Comparison of ENCODE assay signal across 15 cellular contexts in the genomic region with DNA sequence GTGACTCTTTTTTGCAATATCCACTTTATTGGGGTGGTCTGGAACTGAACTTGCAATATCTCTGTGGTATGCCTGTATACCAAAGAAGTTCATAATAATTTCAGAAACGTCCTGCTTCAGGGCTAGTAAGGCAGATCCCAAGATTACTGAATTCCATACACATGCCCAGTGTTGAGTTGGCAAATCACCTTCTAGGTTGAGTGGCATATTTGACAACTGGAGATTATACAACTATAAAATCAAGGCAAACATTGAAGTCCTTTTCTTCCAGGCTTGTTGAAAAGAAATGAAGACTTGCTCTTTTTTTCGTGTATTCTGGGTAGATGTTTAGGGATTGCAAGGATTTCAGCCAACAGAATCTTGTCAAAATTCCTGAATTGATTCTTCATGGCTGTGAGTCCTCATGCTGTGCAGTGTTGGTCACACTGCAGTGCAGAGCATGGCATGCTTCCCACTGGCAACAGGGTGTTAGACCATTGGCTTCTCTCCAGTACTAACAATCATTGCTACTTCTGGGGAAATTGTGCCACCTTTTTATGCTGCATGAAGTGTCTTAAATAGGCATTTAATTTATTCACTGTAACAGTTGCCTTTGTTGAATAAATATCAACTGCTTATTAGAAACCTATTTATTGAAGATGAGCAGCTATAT.
A peak's percentile ranks its signal among the peaks of the same experiment; 100 is the strongest.
DNase-seq lines count a peak whose midpoint lies in the region; ATAC-seq, FAIRE-seq and TF ChIP-seq lines count a peak whose summit lies in the region.
"Had no signal": no experiment of that assay in that cellular context is flagged by ENCODE, and none has a peak within 500 bp of the region (broad histone marks: within the 10 kb centered on the region; RNA-seq: fewer than 3 reads in every experiment).

No MANE protein-coding gene starts in this region.

- H3K4ac ChIP-seq in H9 (ENCODE audit: low read depth, low read length) (no peak overlapping the region), H1 (replicated peaks; ENCODE audit: insufficient read length, low read depth, low read length) (no peak overlapping the region)

- WGBS in H9 (ENCODE audit: extremely low coverage, insufficient read length, low lambda C conversion rate) = no CpG with 5 or more reads among the region's 2 CpGs
- 88% methylated on average over 2 of the region's 2 CpGs; no CpG with 5 or more reads in 1 of the 2 experiments for WGBS in H1 (ENCODE audit: extremely low coverage in 1 of 2, insufficient coverage in 1 of 2, insufficient read length in 1 of 2, insufficient replicate concordance in 2 of 2, low coverage in 1 of 2, low lambda C conversion rate in 2 of 2, missing lambda C conversion rate in 1 of 2), 2 experiments
- 9 to 10% methylated on average over 2 of the region's 2 CpGs for WGBS in pancreas, 2 donors

- H3K14ac ChIP-seq in H9 (ENCODE audit: insufficient read depth, low read length) = no peak overlapping the region
- H3K14ac ChIP-seq in H1 (ENCODE audit: insufficient read length) = no peak overlapping the region

- H4K20me1 ChIP-seq in H9 (ENCODE audit: control insufficient read depth, insufficient read depth, insufficient read length) (no peaks in the 10 kb centered on the region), H1 (replicated peaks in 1 of 2; ENCODE audit: control insufficient read depth in 1 of 2, insufficient read depth in 2 of 2, low read length in 2 of 2) (no peaks in the 10 kb centered on the region)

- H3K27me3 ChIP-seq in H9 (ENCODE audit: insufficient read depth, low read length) = no peaks in the 10 kb centered on the region
- no peaks in the 10 kb centered on the region for H3K27me3 ChIP-seq in H1 (replicated peaks in 1 of 4; ENCODE audit: control insufficient read depth in 3 of 4, extremely low read depth in 1 of 4, insufficient read depth in 3 of 4, low read length in 3 of 4)
- no peaks in the 10 kb centered on the region for H3K27me3 ChIP-seq in pancreas
- H3K27me3 ChIP-seq: foreskin keratinocyte had no signal

- H3K27me3 Mint-ChIP-seq in H9 (ENCODE audit: low read depth) = no peaks in the 10 kb centered on the region
- H3K27me3 Mint-ChIP-seq in endothelial cell (ENCODE audit: unreplicated experiment) = no peaks in the 10 kb centered on the region
- H3K27me3 Mint-ChIP-seq: naive thymus-derived CD8-positive, alpha-beta T cell had no signal

- no peak for DNase-seq in H9
- DNase-seq in NCI-H446 (lab: John Stamatoyannopoulos, UW) = peak; percentile 62 to 91
- DNase-seq in H1 (ENCODE audit: low read depth in 1 of 2, low spot score in 2 of 2) = no peak
- DNase-seq in pancreas = peak in 3 of 6 donors; percentile 15 to 54 (median 42)
- DNase-seq in occipital lobe (lab: John Stamatoyannopoulos, UW) = no peak
- no peak for DNase-seq in activated CD4-positive, CD25-positive, alpha-beta regulatory T cell treated with anti-CD3 and anti-CD28 coated beads, Interleukin-2, amount 50 U/mL, for 72 hours
- DNase-seq in LoVo (ENCODE audit: low spot score) = no peak
- DNase-seq in endothelial cell (ENCODE audit: low spot score) = no peak
- DNase-seq: activated naive CD4-positive, alpha-beta T cell; foreskin keratinocyte; naive thymus-derived CD8-positive, alpha-beta T cell had no signal

- no peak overlapping the region for H4K5ac ChIP-seq in H9 (ENCODE audit: insufficient read length, low read depth, low read length)
- H4K5ac ChIP-seq in H1 (ENCODE audit: insufficient read length, low read depth, low read length) = no peak overlapping the region

- H3K4me3 ChIP-seq in H1 (ENCODE audit: extremely low read depth in 1 of 4, insufficient read depth in 2 of 4, low read depth in 3 of 4, low read length in 4 of 4) = no peak overlapping the region
- no peak overlapping the region for H3K4me3 ChIP-seq in pancreas
- H3K4me3 ChIP-seq: smooth muscle cell had no signal

- H3K27ac ChIP-seq in H9 (ENCODE audit: insufficient read length, low read depth, low read length) = no peak overlapping the region
- no peak overlapping the region for H3K27ac ChIP-seq in H1 (ENCODE audit: low read depth, low read length)
- no peak overlapping the region for H3K27ac ChIP-seq in pancreas
- H3K27ac ChIP-seq: foreskin keratinocyte had no signal

- no peaks in the 10 kb centered on the region for H3K9me3 Mint-ChIP-seq in H9
- no peaks in the 10 kb centered on the region for H3K9me3 Mint-ChIP-seq in endothelial cell (ENCODE audit: unreplicated experiment)
- H3K9me3 Mint-ChIP-seq: T-helper 2 cell treated with Interferon-gamma antibody and Interleukin-4, amounts not matched to agents 5 μg/mL and 100 μg/mL, for 36 hours had no signal

- no peaks in the 10 kb centered on the region for H3K79me1 ChIP-seq in H9 (ENCODE audit: insufficient read depth, low read depth, low read length, poor library complexity, severe bottlenecking)
- H3K79me1 ChIP-seq in H1 (ENCODE audit: low read depth, low read length) = no peaks in the 10 kb centered on the region

- H2BK15ac ChIP-seq in H9 (ENCODE audit: low read depth, low read length) = no peak overlapping the region
- H2BK15ac ChIP-seq in H1 (ENCODE audit: low read length) = no peak overlapping the region

- H3K4me2 ChIP-seq in H9 (ENCODE audit: insufficient read depth, insufficient read length, low read length) (no peak overlapping the region), H1 (ENCODE audit: insufficient read depth in 1 of 2, low read depth in 2 of 2, low read length in 2 of 2) (no peak overlapping the region)
- H3K4me2 ChIP-seq: smooth muscle cell had no signal

- no peak for TF ChIP-seq EP300 in H1 (IDR thresholded peaks at IDR 0.05; ENCODE audit: borderline replicate concordance in 1 of 2, low read depth in 2 of 2, low read length in 2 of 2)

- H2AFZ ChIP-seq in H9 (ENCODE audit: low read length) (no peak overlapping the region), H1 (ENCODE audit: low read length) (no peak overlapping the region; the same call in 1 of the 2 replicates)

- H2BK20ac ChIP-seq in H9 (ENCODE audit: low read depth, low read length, poor library complexity, severe bottlenecking) = no peak overlapping the region
- no peak overlapping the region; the same call in 1 of the 2 replicates for H2BK20ac ChIP-seq in H1 (ENCODE audit: low read length)

- no peaks in the 10 kb centered on the region for H3K79me2 ChIP-seq in H9 (ENCODE audit: insufficient read depth, low read length)
- no peaks in the 10 kb centered on the region for H3K79me2 ChIP-seq in H1 (ENCODE audit: control insufficient read depth in 1 of 2, insufficient read depth in 2 of 2, low read length in 2 of 2)

- no peak for FAIRE-seq in H1 (lab: Jason Lieb, UNC)
- no peak for FAIRE-seq in pancreas (lab: Jason Lieb, UNC)
- FAIRE-seq: islet of Langerhans had no signal

- H3K4me3 Mint-ChIP-seq in H9 (no peak overlapping the region), endothelial cell (ENCODE audit: unreplicated experiment) (no peak overlapping the region)
- H3K4me3 Mint-ChIP-seq: naive thymus-derived CD8-positive, alpha-beta T cell; T-helper 2 cell treated with Interferon-gamma antibody and Interleukin-4, amounts not matched to agents 5 μg/mL and 100 μg/mL, for 36 hours had no signal

- H3K18ac ChIP-seq in H9 (ENCODE audit: insufficient read length, low read depth, low read length) = no peak overlapping the region
- H3K18ac ChIP-seq in H1 (ENCODE audit: extremely low read depth, low read length) = no peak overlapping the region

- no peak for TF ChIP-seq RAD21 in H1 (IDR thresholded peaks at IDR 0.05 in 1 of 2, conservative IDR thresholded peaks at IDR 0.05 in 1 of 2; ENCODE audit: low read depth in 2 of 2, low read length in 2 of 2)

- H3K27ac Mint-ChIP-seq in H9 (peak overlapping the region in 2 of 3 experiments; percentile 58 to 71; a peak in 2 of 7 replicates), endothelial cell (ENCODE audit: unreplicated experiment) (no peak overlapping the region)
- H3K27ac Mint-ChIP-seq: naive thymus-derived CD8-positive, alpha-beta T cell; T-helper 2 cell treated with Interferon-gamma antibody and Interleukin-4, amounts not matched to agents 5 μg/mL and 100 μg/mL, for 36 hours had no signal

- H4K91ac ChIP-seq in H9 (ENCODE audit: insufficient read length, low read depth, low read length) = no peak overlapping the region
- H4K91ac ChIP-seq in H1 (replicated peaks; ENCODE audit: insufficient read length, low read length) = no peak overlapping the region

- H2BK120ac ChIP-seq in H9 (ENCODE audit: low read depth, low read length, poor library complexity, severe bottlenecking) (no peak overlapping the region), H1 (replicated peaks; ENCODE audit: low read depth, low read length) (no peak overlapping the region)

- no peak overlapping the region for H3K56ac ChIP-seq in H9 (ENCODE audit: insufficient read length, low read depth, low read length)
- H3K56ac ChIP-seq in H1 (replicated peaks; ENCODE audit: insufficient read length, low read depth, low read length) = no peak overlapping the region

- H3K36me3 Mint-ChIP-seq in H9 (ENCODE audit: insufficient read depth in 1 of 3, low read depth in 3 of 3) = no peaks in the 10 kb centered on the region; a peak in 1 of 7 replicates
- no peaks in the 10 kb centered on the region for H3K36me3 Mint-ChIP-seq in endothelial cell (ENCODE audit: low read depth, unreplicated experiment)
- H3K36me3 Mint-ChIP-seq: naive thymus-derived CD8-positive, alpha-beta T cell had no signal

- H2BK5ac ChIP-seq in H9 (ENCODE audit: insufficient read length, low read length) (no peak overlapping the region), H1 (ENCODE audit: low read depth, low read length) (no peak overlapping the region)

- no peak for TF ChIP-seq POLR2A in H1 (IDR thresholded peaks at IDR 0.05; ENCODE audit: control extremely low read depth in 1 of 2, low read depth in 2 of 2, low read length in 2 of 2)

- H3T11ph ChIP-seq in H9 (ENCODE audit: low read length) = no peak overlapping the region

- CTCF ChIA-PET in H1 (lab: Charles Lee; ENCODE audit: partially characterized antibody) = no interaction called here

- H3K9ac ChIP-seq in H9 (ENCODE audit: extremely low read depth, insufficient read length, low read length) (no peak overlapping the region), H1 (replicated peaks in 1 of 4; ENCODE audit: extremely low read depth in 1 of 4, low read depth in 3 of 4, low read length in 3 of 4) (no peak overlapping the region)

- no peaks in the 10 kb centered on the region for H3K36me3 ChIP-seq in H1 (ENCODE audit: control insufficient read depth in 2 of 4, insufficient read depth in 4 of 4, low read length in 3 of 4)
- H3K36me3 ChIP-seq in pancreas = no peaks in the 10 kb centered on the region

- peak in 3 of 4 donors; percentile 45 to 82 (median 79) for ATAC-seq in pancreas
- ATAC-seq: foreskin keratinocyte; naive thymus-derived CD8-positive, alpha-beta T cell; Panc1 had no signal

- H2AK5ac ChIP-seq in H9 (ENCODE audit: insufficient read length, low read length) (no peak overlapping the region), H1 (ENCODE audit: low read depth, low read length) (peak overlapping the region; percentile 69; the same call in 1 of the 2 replicates)

- TF ChIP-seq CTCF in H9 (conservative IDR thresholded peaks at IDR 0.05) = no peak
- TF ChIP-seq CTCF in H1 (IDR thresholded peaks at IDR 0.05; ENCODE audit: control extremely low read depth in 1 of 3, insufficient read depth in 1 of 3, low read depth in 1 of 3, low read length in 3 of 3) = no peak
- no peak for TF ChIP-seq CTCF in pancreas (IDR thresholded peaks at IDR 0.05)
- TF ChIP-seq CTCF in endothelial cell (IDR thresholded peaks at IDR 0.05; ENCODE audit: unreplicated experiment) = no peak

- no peak overlapping the region for H2BK12ac ChIP-seq in H9 (ENCODE audit: insufficient read length, low read depth, low read length)
- H2BK12ac ChIP-seq in H1 (ENCODE audit: low read depth, low read length) = no peak overlapping the region

- POLR2A ChIA-PET in H1 (lab: Charles Lee; ENCODE audit: partially characterized antibody) = no interaction called here

- H3K4me1 ChIP-seq in H9 (ENCODE audit: insufficient read depth, low read length) = no peaks in the 10 kb centered on the region
- H3K4me1 ChIP-seq in H1 (replicated peaks in 1 of 4; ENCODE audit: control insufficient read depth in 3 of 4, insufficient read depth in 4 of 4, low read length in 3 of 4) = peaks cover 0 to 3% (median 1%) of the 10 kb centered on the region in 4 experiments; a peak in 2 of 7 replicates
- no peaks in the 10 kb centered on the region for H3K4me1 ChIP-seq in pancreas
- H3K4me1 ChIP-seq: foreskin keratinocyte had no signal

- no peak overlapping the region for H4K8ac ChIP-seq in H9 (replicated peaks; ENCODE audit: insufficient read length, low read depth, low read length)
- H4K8ac ChIP-seq in H1 (ENCODE audit: extremely low read depth, insufficient read depth, low read length) = no peak overlapping the region

- H3K23me2 ChIP-seq in H9 (ENCODE audit: insufficient read length, low read depth, low read length, poor library complexity, severe bottlenecking) = no peaks in the 10 kb centered on the region
- H3K23me2 ChIP-seq in H1 (ENCODE audit: low read depth, low read length) = no peaks in the 10 kb centered on the region; the same call in 1 of the 2 replicates

- H3K23ac ChIP-seq in H9 (ENCODE audit: insufficient read length, low read depth, low read length) = no peak overlapping the region
- H3K23ac ChIP-seq in H1 (ENCODE audit: insufficient read length) = no peak overlapping the region

- H3K4me1 Mint-ChIP-seq in H9 (peaks cover 21 to 25% of the 10 kb centered on the region in 2 experiments), endothelial cell (ENCODE audit: unreplicated experiment) (no peaks in the 10 kb centered on the region)
- H3K4me1 Mint-ChIP-seq: naive thymus-derived CD8-positive, alpha-beta T cell had no signal

- intact Hi-C loops in pancreas (cut with DNase I) = no loop called here

- H3K9me3 ChIP-seq in H9 (ENCODE audit: control insufficient read depth, low read depth, low read length) = no peaks in the 10 kb centered on the region
- no peaks in the 10 kb centered on the region for H3K9me3 ChIP-seq in H1 (ENCODE audit: insufficient read depth in 2 of 2, low read depth in 1 of 2, low read length in 1 of 2)
- H3K9me3 ChIP-seq in pancreas = no peaks in the 10 kb centered on the region

Comparison
In these comparisons a context has a peak if more than half of its experiments do, and no peak if none do; other contexts are left out.
1. DNase-seq: peak in NCI-H446 (2 of 2); none in H9 (single experiment), H1 (0 of 2), occipital lobe (single experiment), activated CD4-positive, CD25-positive, alpha-beta regulatory T cell treated with anti-CD3 and anti-CD28 coated beads, Interleukin-2, amount 50 U/mL, for 72 hours (single experiment), LoVo (single experiment) and endothelial cell (single experiment).